Comparison of ENCODE assay signal across 10 cellular contexts in genomic region chr1:167090289-167090942, GRCh38. TPM values are rescaled to one million over a fixed set of nuclear protein-coding genes. Genes with fewer than 3 reads are reported as not detected.
DNase-seq lines count a peak whose midpoint lies in the region; ATAC-seq and TF ChIP-seq lines count a peak whose summit lies in the region.
"Had no signal": no experiment of that assay in that cellular context is flagged by ENCODE, and none has a peak within 500 bp of the region (broad histone marks: within the 10 kb centered on the region; RNA-seq: fewer than 3 reads in every experiment).

Gene GPA33 (minus strand): TSS chr1:167090377. CDS start chr1:167090287, 90 bp downstream.

- 31 to 43% methylated on average over 1 of the region's 1 CpG for WGBS in upper lobe of left lung, 2 donors

- peaks cover 20% of the 10 kb centered on the region for H3K4me1 Mint-ChIP-seq in central memory CD8-positive, alpha-beta T cell

- H3K36me3 ChIP-seq in upper lobe of left lung: no peaks in the 10 kb centered on the region

- no peaks in the 10 kb centered on the region for H3K36me3 Mint-ChIP-seq in central memory CD8-positive, alpha-beta T cell (ENCODE audit: insufficient read depth)

- peak within 1 kb of the TSS; percentile 95 for H3K27ac Mint-ChIP-seq in central memory CD8-positive, alpha-beta T cell (ENCODE audit: low read depth)

- H3K9me3 ChIP-seq in upper lobe of left lung: no peaks in the 10 kb centered on the region

- H3K27me3 Mint-ChIP-seq in central memory CD8-positive, alpha-beta T cell: no peaks in the 10 kb centered on the region

- H3K4me1 ChIP-seq in upper lobe of left lung: peaks cover 0 to 5% (median 1%) of the 10 kb centered on the region in 4 donors

- DNase-seq in stimulated activated CD4-positive, alpha-beta T cell treated with anti-CD3 and anti-CD28 coated beads, Interleukin-1b, Interleukin-23, amount 100 ng/mL, for 48 hours: peak; percentile 18
- DNase-seq in stimulated activated CD4-positive, alpha-beta T cell treated with anti-CD3 and anti-CD28 coated beads, Interleukin-2, amount 100 ng/mL, for 48 hours: no peak
- DNase-seq in NAMALWA (ENCODE audit: low spot score): peak; percentile 26
- DNase-seq in central memory CD8-positive, alpha-beta T cell (ENCODE audit: low spot score in 2 of 2): no peak
- DNase-seq in upper lobe of left lung: no peak
- no peak for DNase-seq in NCI-H774 (lab: John Stamatoyannopoulos, UW)
- no peak for DNase-seq in NK-92 (lab: John Stamatoyannopoulos, UW; ENCODE audit: unreplicated experiment)

- peak within 1 kb of the TSS in 3 of 4 donors; percentile 43 to 73 (median 63) for H3K27ac ChIP-seq in upper lobe of left lung
- H3K27ac ChIP-seq: VCaP had no signal

- peak within 1 kb of the TSS; percentile 75 for H3K4me3 Mint-ChIP-seq in central memory CD8-positive, alpha-beta T cell

- ATAC-seq in central memory CD8-positive, alpha-beta T cell (replicated peaks; ENCODE audit: extremely low read depth, poor library complexity, severe bottlenecking): peak; percentile 92
- ATAC-seq in upper lobe of left lung (ENCODE audit: low FRiP score in 2 of 2) (peak; percentile 41 to 75), HG03135 (IDR thresholded peaks at IDR 0.05; ENCODE audit: unreplicated experiment) (no peak)

- H3K9me3 Mint-ChIP-seq in central memory CD8-positive, alpha-beta T cell: no peaks in the 10 kb centered on the region

- peak in 1 of 4 donors; percentile 37 for TF ChIP-seq POLR2A in upper lobe of left lung (IDR thresholded peaks at IDR 0.05)

- H3K4me3 ChIP-seq in upper lobe of left lung: no peak within 1 kb of the TSS

- no peak for TF ChIP-seq CTCF in upper lobe of left lung (IDR thresholded peaks at IDR 0.05)

- TF ChIP-seq EP300 in upper lobe of left lung (IDR thresholded peaks at IDR 0.05): no peak

- no peaks in the 10 kb centered on the region for H3K27me3 ChIP-seq in upper lobe of left lung

RNA-seq across cellular contexts. Expression of gene GPA33, which starts in this region (rescaled TPM):
- 10 to 100 TPM in 1 of 6 donors, 1 to 10 TPM in 4, under 1 TPM in 1; 0.89 to 18.4 (median 3.8) TPM for total RNA-seq in upper lobe of left lung
- total RNA-seq: lung microvascular endothelial cell had no signal

Comparison
In these comparisons a context has a peak if more than half of its experiments do, and no peak if none do; other contexts are left out.
1. DNase-seq: peak in stimulated activated CD4-positive, alpha-beta T cell treated with anti-CD3 and anti-CD28 coated beads, Interleukin-1b, Interleukin-23, amount 100 ng/mL, for 48 hours (single experiment) and NAMALWA (single experiment); none in stimulated activated CD4-positive, alpha-beta T cell treated with anti-CD3 and anti-CD28 coated beads, Interleukin-2, amount 100 ng/mL, for 48 hours (0 of 2), central memory CD8-positive, alpha-beta T cell (0 of 2), upper lobe of left lung (0 of 2), NCI-H774 (single experiment) and NK-92 (single experiment).